Comparison of ENCODE assay signal across 1 cellular context in genomic region chr9:128321879-128322341, GRCh38.
TF ChIP-seq lines count a peak whose summit lies in the region.

No MANE protein-coding gene starts in this region.

TF ChIP-seq in endothelial cell of umbilical vein, 7 proteins besides CTCF, POLR2A, EP300 and RAD21:
- TF ChIP-seq MAX (IDR thresholded peaks at IDR 0.05; ENCODE audit: insufficient read depth, insufficient read length) (no peak), GATA2 (IDR thresholded peaks at IDR 0.05; ENCODE audit: insufficient read depth, insufficient read length, low read depth, low read length) (no peak), JUN (IDR thresholded peaks at IDR 0.05; ENCODE audit: borderline replicate concordance, insufficient read depth, insufficient read length, low read depth) (no peak), FOS (IDR thresholded peaks at IDR 0.05; ENCODE audit: borderline replicate concordance, insufficient read depth, low read length) (no peak), EZH2 (IDR thresholded peaks at IDR 0.05; ENCODE audit: borderline replicate concordance, low read depth, low read length, severe bottlenecking) (no peak), MYC (IDR thresholded peaks at IDR 0.05; ENCODE audit: low read depth, low read length) (no peak), POLR2AphosphoS5 (IDR thresholded peaks at IDR 0.05; ENCODE audit: insufficient read depth, low read depth, low read length) (no peak)
